Comparison of ENCODE assay signal across 1 cellular context in the genomic region with DNA sequence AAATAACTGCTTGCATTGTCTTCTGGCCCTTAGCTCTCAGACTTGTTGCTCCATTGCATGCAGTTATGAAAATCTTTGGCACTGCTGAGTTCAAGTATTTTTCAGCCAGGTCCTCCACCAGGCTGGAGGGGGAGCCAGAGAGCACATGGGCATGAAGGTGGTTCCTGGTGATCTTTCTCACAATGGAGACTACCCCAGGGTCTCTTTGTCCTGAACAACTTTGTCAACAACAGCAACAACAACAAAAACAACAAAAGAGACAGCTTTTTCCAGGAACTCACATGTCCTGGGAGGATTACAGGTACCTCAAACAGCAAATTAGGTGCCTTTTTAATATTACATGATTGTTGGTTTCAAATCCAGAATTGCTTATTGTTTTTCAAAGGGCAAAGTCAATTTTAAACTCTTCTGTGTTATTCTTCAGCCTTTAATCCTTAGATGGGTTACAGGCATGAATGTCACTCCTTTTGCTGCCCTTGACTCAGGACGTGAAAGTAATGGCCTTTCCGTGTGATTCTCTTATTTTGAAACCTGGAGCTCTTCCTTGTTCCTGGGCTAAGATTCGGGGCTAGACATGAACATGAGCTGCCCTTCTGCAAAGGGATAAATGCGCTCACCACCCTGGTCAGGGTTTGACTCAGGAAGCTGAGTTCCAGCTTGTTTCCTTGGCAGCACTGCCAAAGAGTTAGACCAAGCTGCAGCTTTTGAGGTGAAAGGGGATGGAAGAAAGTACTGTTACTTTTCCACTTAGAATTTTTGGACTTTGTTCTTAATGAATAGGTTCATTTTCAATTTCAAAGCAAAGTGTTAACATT.
TF ChIP-seq lines count a peak whose summit lies in the region.

No MANE protein-coding gene starts in this region.

TF ChIP-seq in WTC11, 78 proteins besides CTCF, POLR2A, EP300 and RAD21 (continued from another document):
- TF ChIP-seq, protein P1, sequence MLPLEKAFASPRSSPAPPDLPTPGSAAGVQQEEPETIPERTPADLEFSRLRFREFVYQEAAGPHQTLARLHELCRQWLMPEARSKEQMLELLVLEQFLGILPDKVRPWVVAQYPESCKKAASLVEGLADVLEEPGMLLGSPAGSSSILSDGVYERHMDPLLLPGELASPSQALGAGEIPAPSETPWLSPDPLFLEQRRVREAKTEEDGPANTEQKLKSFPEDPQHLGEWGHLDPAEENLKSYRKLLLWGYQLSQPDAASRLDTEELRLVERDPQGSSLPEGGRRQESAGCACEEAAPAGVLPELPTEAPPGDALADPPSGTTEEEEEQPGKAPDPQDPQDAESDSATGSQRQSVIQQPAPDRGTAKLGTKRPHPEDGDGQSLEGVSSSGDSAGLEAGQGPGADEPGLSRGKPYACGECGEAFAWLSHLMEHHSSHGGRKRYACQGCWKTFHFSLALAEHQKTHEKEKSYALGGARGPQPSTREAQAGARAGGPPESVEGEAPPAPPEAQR (CRISPR knock-in tag; IDR thresholded peaks at IDR 0.05), result 0 out of 2 replicates have a peak, but pooled peaks have one; percentile 22
- no peak for TF ChIP-seq NFE2L1 (CRISPR knock-in tag; IDR thresholded peaks at IDR 0.05)
- TF ChIP-seq, protein P2, sequence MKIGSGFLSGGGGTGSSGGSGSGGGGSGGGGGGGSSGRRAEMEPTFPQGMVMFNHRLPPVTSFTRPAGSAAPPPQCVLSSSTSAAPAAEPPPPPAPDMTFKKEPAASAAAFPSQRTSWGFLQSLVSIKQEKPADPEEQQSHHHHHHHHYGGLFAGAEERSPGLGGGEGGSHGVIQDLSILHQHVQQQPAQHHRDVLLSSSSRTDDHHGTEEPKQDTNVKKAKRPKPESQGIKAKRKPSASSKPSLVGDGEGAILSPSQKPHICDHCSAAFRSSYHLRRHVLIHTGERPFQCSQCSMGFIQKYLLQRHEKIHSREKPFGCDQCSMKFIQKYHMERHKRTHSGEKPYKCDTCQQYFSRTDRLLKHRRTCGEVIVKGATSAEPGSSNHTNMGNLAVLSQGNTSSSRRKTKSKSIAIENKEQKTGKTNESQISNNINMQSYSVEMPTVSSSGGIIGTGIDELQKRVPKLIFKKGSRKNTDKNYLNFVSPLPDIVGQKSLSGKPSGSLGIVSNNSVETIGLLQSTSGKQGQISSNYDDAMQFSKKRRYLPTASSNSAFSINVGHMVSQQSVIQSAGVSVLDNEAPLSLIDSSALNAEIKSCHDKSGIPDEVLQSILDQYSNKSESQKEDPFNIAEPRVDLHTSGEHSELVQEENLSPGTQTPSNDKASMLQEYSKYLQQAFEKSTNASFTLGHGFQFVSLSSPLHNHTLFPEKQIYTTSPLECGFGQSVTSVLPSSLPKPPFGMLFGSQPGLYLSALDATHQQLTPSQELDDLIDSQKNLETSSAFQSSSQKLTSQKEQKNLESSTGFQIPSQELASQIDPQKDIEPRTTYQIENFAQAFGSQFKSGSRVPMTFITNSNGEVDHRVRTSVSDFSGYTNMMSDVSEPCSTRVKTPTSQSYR (CRISPR knock-in tag; IDR thresholded peaks at IDR 0.05), result no peak
- TF ChIP-seq, protein P3, sequence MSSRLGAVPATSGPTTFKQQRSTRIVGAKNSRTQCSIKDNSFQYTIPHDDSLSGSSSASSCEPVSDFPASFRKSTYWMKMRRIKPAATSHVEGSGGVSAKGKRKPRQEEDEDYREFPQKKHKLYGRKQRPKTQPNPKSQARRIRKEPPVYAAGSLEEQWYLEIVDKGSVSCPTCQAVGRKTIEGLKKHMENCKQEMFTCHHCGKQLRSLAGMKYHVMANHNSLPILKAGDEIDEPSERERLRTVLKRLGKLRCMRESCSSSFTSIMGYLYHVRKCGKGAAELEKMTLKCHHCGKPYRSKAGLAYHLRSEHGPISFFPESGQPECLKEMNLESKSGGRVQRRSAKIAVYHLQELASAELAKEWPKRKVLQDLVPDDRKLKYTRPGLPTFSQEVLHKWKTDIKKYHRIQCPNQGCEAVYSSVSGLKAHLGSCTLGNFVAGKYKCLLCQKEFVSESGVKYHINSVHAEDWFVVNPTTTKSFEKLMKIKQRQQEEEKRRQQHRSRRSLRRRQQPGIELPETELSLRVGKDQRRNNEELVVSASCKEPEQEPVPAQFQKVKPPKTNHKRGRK (CRISPR knock-in tag; IDR thresholded peaks at IDR 0.05; ENCODE audit: borderline replicate concordance), result no peak
- TF ChIP-seq, protein P4, sequence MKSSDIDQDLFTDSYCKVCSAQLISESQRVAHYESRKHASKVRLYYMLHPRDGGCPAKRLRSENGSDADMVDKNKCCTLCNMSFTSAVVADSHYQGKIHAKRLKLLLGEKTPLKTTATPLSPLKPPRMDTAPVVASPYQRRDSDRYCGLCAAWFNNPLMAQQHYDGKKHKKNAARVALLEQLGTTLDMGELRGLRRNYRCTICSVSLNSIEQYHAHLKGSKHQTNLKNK (CRISPR knock-in tag; IDR thresholded peaks at IDR 0.05), result no peak
TF ChIP-seq in WTC11: peak in this region for 2.
